11 cellular contexts compared by ENCODE assay signal in genomic region chr19:23996549-23996948, GRCh38.
DNase-seq lines count a peak whose midpoint lies in the region; ATAC-seq and TF ChIP-seq lines count a peak whose summit lies in the region.
"Had no signal": no experiment of that assay in that cellular context is flagged by ENCODE, and none has a peak within 500 bp of the region (broad histone marks: within the 10 kb centered on the region; RNA-seq: fewer than 3 reads in every experiment).

No MANE protein-coding gene starts in this region.

- peak; percentile 24 to 25 for DNase-seq in activated T-cell treated with anti-CD3 and anti-CD28 coated beads, Interleukin-2, amount 50 U/mL, for 48 hours
- DNase-seq in activated T-cell treated with anti-CD3 and anti-CD28 coated beads, Interleukin-2, amount 50 U/mL, for 4 hours, result no peak
- DNase-seq in NCI-H69 (lab: John Stamatoyannopoulos, UW) (peak; percentile 29), epithelial cell of proximal tubule (ENCODE audit: low read depth) (no peak), testis (peak; percentile 17), NCI-H1092 treated with DMSO at 0.1 percent for 48 hours (lab: John Stamatoyannopoulos, UW) (no peak)
- no peak for DNase-seq in stimulated activated CD4-positive, alpha-beta T cell treated with anti-CD3 and anti-CD28 coated beads, Interleukin-4, amount 100 ng/mL, for 4 hours

- H3K27ac ChIP-seq in testis, result no peak overlapping the region
- H3K27ac ChIP-seq: epithelial cell of prostate had no signal

- no peaks in the 10 kb centered on the region for H3K9me3 ChIP-seq in testis

- WGBS in testis, 2 donors, result 41 to 51% methylated on average over 7 of the region's 7 CpGs

- H3K9me3 Mint-ChIP-seq in activated T-cell treated with anti-CD3 and anti-CD28 coated beads, Interleukin-2, amount 50 U/mL, for 4 hours, result peaks cover 43% of the 10 kb centered on the region

- no peak overlapping the region for H3K4me3 ChIP-seq in epithelial cell of proximal tubule (ENCODE audit: low read depth, low read length)
- H3K4me3 ChIP-seq in testis, result no peak overlapping the region

- H3K4me1 Mint-ChIP-seq in activated T-cell treated with anti-CD3 and anti-CD28 coated beads, Interleukin-2, amount 50 U/mL, for 4 hours (ENCODE audit: low read depth), result peaks cover 11% of the 10 kb centered on the region

- TF ChIP-seq POLR2A in testis (IDR thresholded peaks at IDR 0.05), result no peak

- no peak for ATAC-seq in activated T-cell treated with anti-CD3 and anti-CD28 coated beads, Interleukin-2, amount 50 U/mL, for 4 hours
- ATAC-seq in HG02885 (IDR thresholded peaks at IDR 0.05; ENCODE audit: poor library complexity, unreplicated experiment), result no peak
- ATAC-seq: activated T-helper 17 cell treated with anti-CD3 and anti-CD28 coated beads, Interleukin-2, amount 50 U/mL, for 72 hours; naive thymus-derived CD4-positive, alpha-beta T cell had no signal

- H3K36me3 ChIP-seq in testis (ENCODE audit: low read depth, missing control alignments), result no peaks in the 10 kb centered on the region

- H3K4me3 Mint-ChIP-seq in activated T-cell treated with anti-CD3 and anti-CD28 coated beads, Interleukin-2, amount 50 U/mL, for 4 hours, result no peak overlapping the region
- H3K4me3 Mint-ChIP-seq: activated T-helper 17 cell treated with anti-CD3 and anti-CD28 coated beads, Interleukin-2, amount 50 U/mL, for 72 hours; naive thymus-derived CD4-positive, alpha-beta T cell had no signal

- no peaks in the 10 kb centered on the region for H3K27me3 ChIP-seq in testis

- no peaks in the 10 kb centered on the region for H3K27me3 Mint-ChIP-seq in activated T-cell treated with anti-CD3 and anti-CD28 coated beads, Interleukin-2, amount 50 U/mL, for 4 hours (ENCODE audit: low read depth)
- H3K27me3 Mint-ChIP-seq: activated T-helper 17 cell treated with anti-CD3 and anti-CD28 coated beads, Interleukin-2, amount 50 U/mL, for 72 hours; naive thymus-derived CD4-positive, alpha-beta T cell had no signal

- H3K4me1 ChIP-seq in testis, result no peaks in the 10 kb centered on the region

- intact Hi-C loops in testis (cut with DNase I; ENCODE audit: low total_unique reads), result no loop called here

- H3K36me3 Mint-ChIP-seq in activated T-cell treated with anti-CD3 and anti-CD28 coated beads, Interleukin-2, amount 50 U/mL, for 4 hours (ENCODE audit: insufficient read depth), result no peaks in the 10 kb centered on the region

- TF ChIP-seq CTCF in epithelial cell of proximal tubule (conservative IDR thresholded peaks at IDR 0.05; ENCODE audit: low read depth, low read length) (peak; percentile 41), testis (IDR thresholded peaks at IDR 0.05) (peak in 2 of 3 experiments; percentile 22 to 38)

Comparison
In these comparisons a context has a peak if more than half of its experiments do, and no peak if none do; other contexts are left out.
1. DNase-seq: peak in activated T-cell treated with anti-CD3 and anti-CD28 coated beads, Interleukin-2, amount 50 U/mL, for 48 hours (2 of 2), NCI-H69 (single experiment) and testis (single experiment); none in activated T-cell treated with anti-CD3 and anti-CD28 coated beads, Interleukin-2, amount 50 U/mL, for 4 hours (single experiment), epithelial cell of proximal tubule (single experiment), NCI-H1092 treated with DMSO at 0.1 percent for 48 hours (single experiment) and stimulated activated CD4-positive, alpha-beta T cell treated with anti-CD3 and anti-CD28 coated beads, Interleukin-4, amount 100 ng/mL, for 4 hours (0 of 2).